Comparison of ENCODE assay signal across 29 cellular contexts in the genomic region with DNA sequence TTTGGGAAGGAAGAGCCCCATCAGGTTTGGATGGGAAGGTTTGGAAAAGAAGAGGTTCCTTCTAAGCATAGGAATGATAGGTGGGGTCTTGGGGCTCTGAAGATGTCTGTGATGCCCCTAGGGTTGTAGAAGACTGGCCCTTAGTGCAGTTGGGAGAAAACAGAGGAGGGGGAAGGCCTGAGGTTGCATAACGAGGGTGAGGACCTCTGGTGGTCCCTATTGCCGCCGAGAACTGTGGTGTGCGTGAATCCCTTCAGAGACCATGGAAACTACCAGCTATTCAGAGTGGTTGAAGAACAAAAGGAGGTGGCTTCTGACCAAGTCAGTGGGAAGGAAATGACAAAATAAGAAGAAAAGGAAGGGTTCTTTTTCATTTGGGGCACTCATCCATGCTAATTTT. TPM values are rescaled to one million over a fixed set of nuclear protein-coding genes. Genes with fewer than 3 reads are reported as not detected.
"Had no signal": no experiment of that assay in that cellular context is flagged by ENCODE, and none has a peak within 500 bp of the region (broad histone marks: within the 10 kb centered on the region; RNA-seq: fewer than 3 reads in every experiment).

No MANE protein-coding gene starts in this region.

- H3K27ac ChIP-seq: stomach, suprapubic skin, testis, thoracic aorta, thyroid gland, tibial artery, tibial nerve, transverse colon, upper lobe of left lung, upper lobe of right lung, uterus, vagina had no signal

- H3K9me3 ChIP-seq: stomach, suprapubic skin, testis, thoracic aorta, thyroid gland, tibial artery, tibial nerve, transverse colon, upper lobe of left lung, upper lobe of right lung, uterus, vagina had no signal

- DNase-seq: stimulated activated CD4-positive, alpha-beta T cell treated with anti-CD3 and anti-CD28 coated beads, Interleukin-2, amount 100 ng/mL, for 48 hours; stimulated activated CD4-positive, alpha-beta T cell treated with anti-CD3 and anti-CD28 coated beads, Interleukin-4, amount 100 ng/mL, for 1 hour; stimulated activated CD4-positive, alpha-beta T cell treated with anti-CD3 and anti-CD28 coated beads, Interleukin-4, amount 100 ng/mL, for 24 hours; stimulated activated CD4-positive, alpha-beta T cell treated with anti-CD3 and anti-CD28 coated beads, Interleukin-4, amount 100 ng/mL, for 4 hours; stimulated activated CD8-positive, alpha-beta memory T cell treated with anti-CD3 and anti-CD28 coated beads, Interleukin-4, amount 100 ng/mL, for 48 hours; stimulated activated naive B cell treated with anti-CD40 and anti-IgM and Interleukin-4, amounts not matched to agents 10 μg/mL and 1 μg/mL and 100 μg/mL, for 72 hours; stimulated activated naive CD4-positive, alpha-beta T cell; stimulated activated naive CD4-positive, alpha-beta T cell treated with Interleukin-2 at 50 U/mL for 16 hours; stimulated activated naive CD8-positive, alpha-beta T cell treated with anti-CD3 and anti-CD28 coated beads, Interleukin-15, amount 100 ng/mL, for 72 hours; stimulated activated naive CD8-positive, alpha-beta T cell treated with anti-CD3 and anti-CD28 coated beads, Interleukin-15, Interleukin-2, amounts not matched to agents 100 U/mL and 50 U/mL, for 24 hours; stomach; substantia nigra; testis; thyroid gland; tibial artery; transverse colon; trophoblast cell; upper lobe of left lung; upper lobe of right lung; uterus had no signal

- H3K27me3 ChIP-seq: testis, thyroid gland, upper lobe of left lung, upper lobe of right lung, uterus, vagina had no signal

- H3K4me3 Mint-ChIP-seq: stimulated activated effector memory CD8-positive, alpha-beta T cell treated with anti-CD3 and anti-CD28 coated beads, Interleukin-12 subunit alpha, Interleukin-12 subunit beta, amount 100 ng/mL, for 72 hours; stimulated activated memory B cell treated with anti-CD40 and anti-IgM and Interleukin-4, amounts not matched to agents 10 μg/mL and 1 μg/mL and 100 μg/mL, for 72 hours; stimulated activated naive B cell treated with anti-CD40 and anti-IgM and Interleukin-4, amounts not matched to agents 10 μg/mL and 1 μg/mL and 100 μg/mL, for 72 hours; stimulated activated naive CD8-positive, alpha-beta T cell treated with anti-CD3 and anti-CD28 coated beads, Interleukin-15, amount 100 ng/mL, for 72 hours; stimulated activated naive CD8-positive, alpha-beta T cell treated with anti-CD3 and anti-CD28 coated beads, Interleukin-15, Interleukin-2, amounts not matched to agents 100 ng/mL and 50 ng/mL, for 24 hours; type B pancreatic cell had no signal

- H3K4me3 ChIP-seq: stomach, suprapubic skin, testis, thoracic aorta, thyroid gland, tibial artery, tibial nerve, transverse colon, upper lobe of left lung, upper lobe of right lung, uterus, vagina had no signal

- H3K27ac Mint-ChIP-seq: stimulated activated effector memory CD8-positive, alpha-beta T cell treated with anti-CD3 and anti-CD28 coated beads, Interleukin-12 subunit alpha, Interleukin-12 subunit beta, amount 100 ng/mL, for 72 hours; stimulated activated naive B cell treated with anti-CD40 and anti-IgM and Interleukin-4, amounts not matched to agents 10 μg/mL and 1 μg/mL and 100 μg/mL, for 72 hours; stimulated activated naive CD8-positive, alpha-beta T cell treated with anti-CD3 and anti-CD28 coated beads, Interleukin-15, Interleukin-2, amounts not matched to agents 100 ng/mL and 50 ng/mL, for 24 hours; type B pancreatic cell had no signal

- H3K4me1 ChIP-seq: stomach, suprapubic skin, testis, thyroid gland, tibial artery, tibial nerve, transverse colon, upper lobe of right lung, uterus, vagina had no signal

- H3K36me3 ChIP-seq: stomach, suprapubic skin, thoracic aorta, thyroid gland, tibial artery, tibial nerve, transverse colon, upper lobe of left lung, upper lobe of right lung, uterus, vagina had no signal

- ATAC-seq: stimulated activated effector memory CD8-positive, alpha-beta T cell treated with anti-CD3 and anti-CD28 coated beads, Interleukin-12 subunit alpha, Interleukin-12 subunit beta, amount 100 ng/mL, for 72 hours; stimulated activated memory B cell treated with anti-CD40 and anti-IgM and Interleukin-4, amounts not matched to agents 10 μg/mL and 1 μg/mL and 100 μg/mL, for 72 hours; stimulated activated naive B cell treated with anti-CD40 and anti-IgM and Interleukin-4, amounts not matched to agents 10 μg/mL and 1 μg/mL and 100 μg/mL, for 72 hours; stimulated activated naive CD8-positive, alpha-beta T cell treated with anti-CD3 and anti-CD28 coated beads, Interleukin-15, amount 100 ng/mL, for 72 hours; stimulated activated naive CD8-positive, alpha-beta T cell treated with anti-CD3 and anti-CD28 coated beads, Interleukin-15, Interleukin-2, amounts not matched to agents 100 U/mL and 50 U/mL, for 24 hours; upper lobe of right lung had no signal

- H3K36me3 Mint-ChIP-seq: stimulated activated effector memory CD8-positive, alpha-beta T cell treated with anti-CD3 and anti-CD28 coated beads, Interleukin-12 subunit alpha, Interleukin-12 subunit beta, amount 100 ng/mL, for 72 hours; stimulated activated memory B cell treated with anti-CD40 and anti-IgM and Interleukin-4, amounts not matched to agents 10 μg/mL and 1 μg/mL and 100 μg/mL, for 72 hours; stimulated activated naive B cell treated with anti-CD40 and anti-IgM and Interleukin-4, amounts not matched to agents 10 μg/mL and 1 μg/mL and 100 μg/mL, for 72 hours; type B pancreatic cell had no signal

- H3K9me3 Mint-ChIP-seq: stimulated activated effector memory CD8-positive, alpha-beta T cell treated with anti-CD3 and anti-CD28 coated beads, Interleukin-12 subunit alpha, Interleukin-12 subunit beta, amount 100 ng/mL, for 72 hours; stimulated activated memory B cell treated with anti-CD40 and anti-IgM and Interleukin-4, amounts not matched to agents 10 μg/mL and 1 μg/mL and 100 μg/mL, for 72 hours; stimulated activated naive B cell treated with anti-CD40 and anti-IgM and Interleukin-4, amounts not matched to agents 10 μg/mL and 1 μg/mL and 100 μg/mL, for 72 hours; stimulated activated naive CD8-positive, alpha-beta T cell treated with anti-CD3 and anti-CD28 coated beads, Interleukin-15, amount 100 ng/mL, for 72 hours; stimulated activated naive CD8-positive, alpha-beta T cell treated with anti-CD3 and anti-CD28 coated beads, Interleukin-15, Interleukin-2, amounts not matched to agents 100 ng/mL and 50 ng/mL, for 24 hours; type B pancreatic cell had no signal

- H3K4me1 Mint-ChIP-seq: stimulated activated effector memory CD8-positive, alpha-beta T cell treated with anti-CD3 and anti-CD28 coated beads, Interleukin-12 subunit alpha, Interleukin-12 subunit beta, amount 100 ng/mL, for 72 hours; stimulated activated naive CD8-positive, alpha-beta T cell treated with anti-CD3 and anti-CD28 coated beads, Interleukin-15, amount 100 ng/mL, for 72 hours had no signal

RNA-seq across cellular contexts. Expression of gene PKD2L1, which starts 3.1 kb away (rescaled TPM):
- total RNA-seq: suprapubic skin, thyroid gland, urinary bladder, uterus, vagina had no signal
- polyA plus RNA-seq: urinary bladder had no signal
